In genomic region chr19:41853344-41853743, GRCh38 we compare ENCODE assay signal across 37 cellular contexts. TPM values are rescaled to one million over a fixed set of nuclear protein-coding genes. Genes with fewer than 3 reads are reported as not detected.
"Had no signal": no experiment of that assay in that cellular context is flagged by ENCODE, and none has a peak within 500 bp of the region (broad histone marks: within the 10 kb centered on the region; RNA-seq: fewer than 3 reads in every experiment).

No MANE protein-coding gene starts in this region.

- H3K36me3 ChIP-seq: adrenal gland, brain microvascular endothelial cell, breast epithelium had no signal

- FAIRE-seq: astrocyte, colon, TTC549 had no signal

- H3K4me1 ChIP-seq: adrenal gland, body of pancreas, breast epithelium had no signal

- H3K9me3 ChIP-seq: adrenal gland, body of pancreas, breast epithelium had no signal

- H3K27ac ChIP-seq: adrenal gland, body of pancreas, brain microvascular endothelial cell, breast epithelium, VCaP had no signal

- H3K4me3 ChIP-seq: adrenal gland, body of pancreas, breast epithelium had no signal

- ATAC-seq: activated CD4-positive, alpha-beta T cell treated with anti-CD3 and anti-CD28 coated beads for 36 hours; activated CD4-positive, CD25-positive, alpha-beta regulatory T cell treated with anti-CD3 and anti-CD28 coated beads, Interleukin-2, amount 50 U/mL, for 24 hours; activated CD8-positive, alpha-beta memory T cell treated with anti-CD3 and anti-CD28 coated beads, Interleukin-2, amount 10 ng/mL, durations not matched to agents 7 days and 5 days; activated CD8-positive, alpha-beta T cell treated with anti-CD3 and anti-CD28 coated beads, Interleukin-2, amount 10 ng/mL, durations not matched to agents 7 days and 5 days; activated naive CD4-positive, alpha-beta T cell treated with anti-CD3 and anti-CD28 coated beads, Interleukin-2, amount 50 U/mL, for 72 hours; body of pancreas; WTC11 had no signal

- H3K27me3 ChIP-seq: adrenal gland, body of pancreas, breast epithelium had no signal

- DNase-seq: activated CD4-positive, alpha-beta memory T cell treated with anti-CD3 and anti-CD28 coated beads, Interleukin-2, amount 10 ng/mL, durations not matched to agents 7 days and 5 days; activated CD4-positive, alpha-beta T cell treated with anti-CD3 and anti-CD28 coated beads for 1 hour; activated CD4-positive, alpha-beta T cell treated with anti-CD3 and anti-CD28 coated beads for 36 hours; activated CD4-positive, alpha-beta T cell treated with anti-CD3 and anti-CD28 coated beads for 48 hours; activated CD4-positive, alpha-beta T cell treated with anti-CD3 and anti-CD28 coated beads, Interleukin-2, amount 10 ng/mL, durations not matched to agents 7 days and 5 days; activated CD4-positive, alpha-beta T cell treated with anti-CD3 and anti-CD28 coated beads, Interleukin-2, amount 50 U/mL, for 48 hours; activated CD4-positive, CD25-positive, alpha-beta regulatory T cell; activated CD8-positive, alpha-beta memory T cell treated with anti-CD3 and anti-CD28 coated beads for 24 hours; activated CD8-positive, alpha-beta memory T cell treated with anti-CD3 and anti-CD28 coated beads, Interleukin-2, amount 10 ng/mL, durations not matched to agents 7 days and 5 days; activated CD8-positive, alpha-beta memory T cell treated with anti-CD3 and anti-CD28 coated beads, Interleukin-2, amount 50 U/mL, for 48 hours; activated CD8-positive, alpha-beta T cell treated with anti-CD3 and anti-CD28 coated beads, Interleukin-2, amount 10 ng/mL, durations not matched to agents 7 days and 5 days; activated effector memory CD4-positive, alpha-beta T cell treated with Interleukin-2 at 50 U/mL for 16 hours; activated gamma-delta T cell; activated naive CD4-positive, alpha-beta T cell treated with anti-CD3 and anti-CD28 coated beads for 36 hours; activated naive CD4-positive, alpha-beta T cell treated with anti-CD3 and anti-CD28 coated beads, Interleukin-2, amount 50 U/mL, for 16 hours; activated naive CD8-positive, alpha-beta T cell treated with anti-CD3 and anti-CD28 coated beads for 36 hours; activated T-cell treated with anti-CD3 and anti-CD28 coated beads, Interleukin-2, amount 50 U/mL, for 24 hours; activated T-cell treated with anti-CD3 and anti-CD28 coated beads, Interleukin-2, amount 50 U/mL, for 48 hours; adrenal gland; amniotic stem cell; body of pancreas; brain microvascular endothelial cell; central memory CD4-positive, alpha-beta T cell; T-helper 2 cell; T-helper 9 cell had no signal

RNA-seq across cellular contexts. Expression of gene DMRTC2, which starts 8.5 kb away (rescaled TPM):
- total RNA-seq: activated CD4-positive, alpha-beta memory T cell treated with anti-CD3 and anti-CD28 coated beads, Interleukin-2, amount 10 ng/mL, durations not matched to agents 7 days and 5 days; activated CD4-positive, alpha-beta T cell treated with anti-CD3 and anti-CD28 coated beads for 36 hours; activated CD4-positive, alpha-beta T cell treated with anti-CD3 and anti-CD28 coated beads, Interleukin-2, amount 10 ng/mL, durations not matched to agents 7 days and 5 days; activated CD8-positive, alpha-beta memory T cell treated with anti-CD3 and anti-CD28 coated beads, Interleukin-2, amount 10 ng/mL, durations not matched to agents 7 days and 5 days; activated CD8-positive, alpha-beta T cell treated with anti-CD3 and anti-CD28 coated beads, Interleukin-2, amount 10 ng/mL, durations not matched to agents 7 days and 5 days; activated naive CD4-positive, alpha-beta T cell treated with anti-CD3 and anti-CD28 coated beads for 36 hours; activated naive CD4-positive, alpha-beta T cell treated with anti-CD3 and anti-CD28 coated beads, Interleukin-2, amount 50 U/mL, for 72 hours; activated naive CD8-positive, alpha-beta T cell treated with anti-CD3 and anti-CD28 coated beads for 36 hours; activated T-helper 2 cell treated with anti-CD3 and anti-CD28 coated beads, Interferon-gamma antibody, Interleukin-2, Interleukin-4, amounts not matched to agents 10 μg/mL and 5 μg/mL and 100 μg/mL, durations not matched to agents 14 hours and 24 hours and 36 hours; adrenal gland; aorta; astrocyte; body of pancreas; breast epithelium; cardiac septum; cerebellum; WTC11 had no signal
- polyA plus RNA-seq: adrenal gland, aorta had no signal

RNA-seq across cellular contexts. Expression of gene LYPD4, which starts 8.9 kb away (rescaled TPM):
- total RNA-seq: activated CD4-positive, alpha-beta memory T cell treated with anti-CD3 and anti-CD28 coated beads, Interleukin-2, amount 10 ng/mL, durations not matched to agents 7 days and 5 days; activated CD4-positive, alpha-beta T cell treated with anti-CD3 and anti-CD28 coated beads for 36 hours; activated CD4-positive, alpha-beta T cell treated with anti-CD3 and anti-CD28 coated beads, Interleukin-2, amount 10 ng/mL, durations not matched to agents 7 days and 5 days; activated CD8-positive, alpha-beta memory T cell treated with anti-CD3 and anti-CD28 coated beads, Interleukin-2, amount 10 ng/mL, durations not matched to agents 7 days and 5 days; activated CD8-positive, alpha-beta T cell treated with anti-CD3 and anti-CD28 coated beads, Interleukin-2, amount 10 ng/mL, durations not matched to agents 7 days and 5 days; activated naive CD4-positive, alpha-beta T cell treated with anti-CD3 and anti-CD28 coated beads for 36 hours; activated naive CD4-positive, alpha-beta T cell treated with anti-CD3 and anti-CD28 coated beads, Interleukin-2, amount 50 U/mL, for 72 hours; activated naive CD8-positive, alpha-beta T cell treated with anti-CD3 and anti-CD28 coated beads for 36 hours; activated T-helper 2 cell treated with anti-CD3 and anti-CD28 coated beads, Interferon-gamma antibody, Interleukin-2, Interleukin-4, amounts not matched to agents 10 μg/mL and 5 μg/mL and 100 μg/mL, durations not matched to agents 14 hours and 24 hours and 36 hours; adrenal gland; aorta; astrocyte; body of pancreas; breast epithelium; cardiac septum; cerebellum; WTC11 had no signal
- polyA plus RNA-seq: aorta had no signal

RNA-seq across cellular contexts. Expression of gene CD79A, which starts 23.7 kb away (rescaled TPM):
- total RNA-seq: body of pancreas, cardiac septum, cerebellum had no signal
